17 cellular contexts compared by ENCODE assay signal in genomic region chr17:50279181-50279526, GRCh38. TPM values are rescaled to one million over a fixed set of nuclear protein-coding genes. Genes with fewer than 3 reads are reported as not detected.
DNase-seq lines count a peak whose midpoint lies in the region; ATAC-seq and TF ChIP-seq lines count a peak whose summit lies in the region.
"Had no signal": no experiment of that assay in that cellular context is flagged by ENCODE, and none has a peak within 500 bp of the region (broad histone marks: within the 10 kb centered on the region; RNA-seq: fewer than 3 reads in every experiment).

No MANE protein-coding gene starts in this region.

- no peak overlapping the region for H2AFZ ChIP-seq in GM23248
- H2AFZ ChIP-seq in smooth muscle cell (ENCODE audit: low read depth) = no peak overlapping the region

- H3K27me3 ChIP-seq in GM23248 (replicated peaks; ENCODE audit: insufficient read depth) = no peaks in the 10 kb centered on the region
- no peaks in the 10 kb centered on the region for H3K27me3 ChIP-seq in RWPE2 (ENCODE audit: insufficient read depth, poor library complexity, severe bottlenecking)
- no peaks in the 10 kb centered on the region for H3K27me3 ChIP-seq in smooth muscle cell (ENCODE audit: low read depth)

- H3K79me2 ChIP-seq in GM23248 (ENCODE audit: insufficient read depth) (no peaks in the 10 kb centered on the region), smooth muscle cell (ENCODE audit: low read depth) (peaks cover 2% of the 10 kb centered on the region)

- DNase-seq in GM23248 = peak; percentile 52
- peak; percentile 77 for DNase-seq in RWPE2 (ENCODE audit: low spot score)
- no peak for DNase-seq in smooth muscle cell (lab: John Stamatoyannopoulos, UW; ENCODE audit: unreplicated experiment)
- no peak for DNase-seq in stimulated activated naive CD8-positive, alpha-beta T cell treated with anti-CD3 and anti-CD28 coated beads, Interleukin-15, amount 100 ng/mL, for 72 hours
- no peak for DNase-seq in activated T-helper 2 cell treated with anti-CD3 and anti-CD28 coated beads, Interferon-gamma antibody, Interleukin-2, Interleukin-4, amounts not matched to agents 10 μg/mL and 5 μg/mL and 100 μg/mL, durations not matched to agents 14 hours and 24 hours and 36 hours (ENCODE audit: low spot score)
- DNase-seq: activated B cell treated with CpG ODN at 0.5 μM for 24 hours; caudate nucleus; CD8-positive, alpha-beta memory T cell; GOT3; heart right ventricle; NCI-H2107; retina; stimulated activated CD4-positive, alpha-beta T cell treated with anti-CD3 and anti-CD28 coated beads, Interleukin-4, amount 100 ng/mL, for 1 hour had no signal

- no peaks in the 10 kb centered on the region for H3K9me3 ChIP-seq in GM23248 (ENCODE audit: low read depth)
- no peaks in the 10 kb centered on the region for H3K9me3 ChIP-seq in RWPE2 (ENCODE audit: severe bottlenecking)
- H3K9me3 ChIP-seq in smooth muscle cell (replicated peaks; ENCODE audit: low read depth) = no peaks in the 10 kb centered on the region
- H3K9me3 ChIP-seq: heart right ventricle had no signal

- TF ChIP-seq CTCF in RWPE2 (IDR thresholded peaks at IDR 0.05; ENCODE audit: poor library complexity, severe bottlenecking) (no peak), smooth muscle cell (IDR thresholded peaks at IDR 0.05; ENCODE audit: borderline replicate concordance, insufficient read depth, poor library complexity, severe bottlenecking) (no peak)

- H3F3A ChIP-seq in GM23248 (ENCODE audit: insufficient read depth) (0 out of 2 replicates have a peak, but pooled peaks cover 12% of the 10 kb centered on the region), smooth muscle cell (ENCODE audit: low read depth) (peaks cover 5% of the 10 kb centered on the region)

- in situ Hi-C loops in GM23248 (cut with MboI) = no loop called here

- H3K27ac ChIP-seq in GM23248 (no peak overlapping the region), RWPE2 (ENCODE audit: poor library complexity, severe bottlenecking) (peak overlapping the region; percentile 78), smooth muscle cell (ENCODE audit: low read depth) (no peak overlapping the region)
- H3K27ac ChIP-seq: heart right ventricle, HL-60 had no signal

- 17 to 19% methylated on average over 4 of the region's 4 CpGs for WGBS in GM23248 (ENCODE audit: low coverage in 1 of 2, low lambda C conversion rate in 2 of 2, missing lambda C conversion rate in 2 of 2), 2 experiments
- WGBS in smooth muscle cell (ENCODE audit: low lambda C conversion rate) = 38% methylated on average over 4 of the region's 4 CpGs

- H3K36me3 Mint-ChIP-seq in activated T-helper 2 cell treated with anti-CD3 and anti-CD28 coated beads, Interferon-gamma antibody, Interleukin-2, Interleukin-4, amounts not matched to agents 10 μg/mL and 5 μg/mL and 100 μg/mL, durations not matched to agents 14 hours and 24 hours and 36 hours (ENCODE audit: low read depth) = peaks cover 30% of the 10 kb centered on the region

- peaks cover 77% of the 10 kb centered on the region for H3K27me3 Mint-ChIP-seq in stimulated activated naive CD8-positive, alpha-beta T cell treated with anti-CD3 and anti-CD28 coated beads, Interleukin-15, amount 100 ng/mL, for 72 hours
- H3K27me3 Mint-ChIP-seq in activated T-helper 2 cell treated with anti-CD3 and anti-CD28 coated beads, Interferon-gamma antibody, Interleukin-2, Interleukin-4, amounts not matched to agents 10 μg/mL and 5 μg/mL and 100 μg/mL, durations not matched to agents 14 hours and 24 hours and 36 hours (ENCODE audit: low read depth) = no peaks in the 10 kb centered on the region

- no peaks in the 10 kb centered on the region for H3K36me3 ChIP-seq in GM23248 (ENCODE audit: low read depth)
- H3K36me3 ChIP-seq in RWPE2 (ENCODE audit: low read depth) = peaks cover 8% of the 10 kb centered on the region; the same call in 1 of the 2 replicates
- H3K36me3 ChIP-seq in smooth muscle cell (ENCODE audit: low read depth) = no peaks in the 10 kb centered on the region
- H3K36me3 ChIP-seq: heart right ventricle had no signal

- no peaks in the 10 kb centered on the region for H3K9me2 ChIP-seq in GM23248 (ENCODE audit: insufficient read depth)

- no peaks in the 10 kb centered on the region for H3K9me3 Mint-ChIP-seq in stimulated activated naive CD8-positive, alpha-beta T cell treated with anti-CD3 and anti-CD28 coated beads, Interleukin-15, amount 100 ng/mL, for 72 hours
- H3K9me3 Mint-ChIP-seq in activated T-helper 2 cell treated with anti-CD3 and anti-CD28 coated beads, Interferon-gamma antibody, Interleukin-2, Interleukin-4, amounts not matched to agents 10 μg/mL and 5 μg/mL and 100 μg/mL, durations not matched to agents 14 hours and 24 hours and 36 hours = peaks cover 10% of the 10 kb centered on the region
- H3K9me3 Mint-ChIP-seq: activated B cell treated with CpG ODN at 0.5 μM for 24 hours; activated naive CD4-positive, alpha-beta T cell treated with anti-CD3 and anti-CD28 coated beads, Interleukin-2, amount 50 U/mL, for 72 hours; CD8-positive, alpha-beta memory T cell had no signal

- H3K4me1 Mint-ChIP-seq in stimulated activated naive CD8-positive, alpha-beta T cell treated with anti-CD3 and anti-CD28 coated beads, Interleukin-15, amount 100 ng/mL, for 72 hours = peaks cover 24% of the 10 kb centered on the region
- peaks cover 41% of the 10 kb centered on the region for H3K4me1 Mint-ChIP-seq in activated T-helper 2 cell treated with anti-CD3 and anti-CD28 coated beads, Interferon-gamma antibody, Interleukin-2, Interleukin-4, amounts not matched to agents 10 μg/mL and 5 μg/mL and 100 μg/mL, durations not matched to agents 14 hours and 24 hours and 36 hours (ENCODE audit: low read depth)

- ATAC-seq in RWPE2 (ENCODE audit: low read depth) (peak; percentile 83), esophagus mucosa (peak; percentile 30), GM19023 (IDR thresholded peaks at IDR 0.05; ENCODE audit: unreplicated experiment) (no peak)
- no peak for ATAC-seq in stimulated activated naive CD8-positive, alpha-beta T cell treated with anti-CD3 and anti-CD28 coated beads, Interleukin-15, amount 100 ng/mL, for 72 hours
- ATAC-seq: activated naive CD4-positive, alpha-beta T cell treated with anti-CD3 and anti-CD28 coated beads, Interleukin-2, amount 50 U/mL, for 72 hours; heart right ventricle had no signal

- peak overlapping the region; percentile 39 for H3K4me2 ChIP-seq in GM23248 (ENCODE audit: unreplicated experiment)
- H3K4me2 ChIP-seq in smooth muscle cell = peak overlapping the region; percentile 21

- no peak overlapping the region for H3K9ac ChIP-seq in GM23248
- H3K9ac ChIP-seq in smooth muscle cell (ENCODE audit: low read depth) = no peak overlapping the region

- no peak overlapping the region for H3K27ac Mint-ChIP-seq in stimulated activated naive CD8-positive, alpha-beta T cell treated with anti-CD3 and anti-CD28 coated beads, Interleukin-15, amount 100 ng/mL, for 72 hours
- no peak overlapping the region for H3K27ac Mint-ChIP-seq in activated T-helper 2 cell treated with anti-CD3 and anti-CD28 coated beads, Interferon-gamma antibody, Interleukin-2, Interleukin-4, amounts not matched to agents 10 μg/mL and 5 μg/mL and 100 μg/mL, durations not matched to agents 14 hours and 24 hours and 36 hours
- H3K27ac Mint-ChIP-seq: activated B cell treated with CpG ODN at 0.5 μM for 24 hours; activated naive CD4-positive, alpha-beta T cell treated with anti-CD3 and anti-CD28 coated beads, Interleukin-2, amount 50 U/mL, for 72 hours; CD8-positive, alpha-beta memory T cell had no signal

- intact Hi-C loops in activated T-helper 2 cell treated with anti-CD3 and anti-CD28 coated beads, Interferon-gamma antibody, Interleukin-2, Interleukin-4, amounts not matched to agents 10 μg/mL and 5 μg/mL and 100 μg/mL, durations not matched to agents 14 hours and 24 hours and 36 hours (cut with micrococcal nuclease) = no loop called here

- peaks cover 21% of the 10 kb centered on the region for H3K4me1 ChIP-seq in GM23248 (ENCODE audit: insufficient read depth)
- peaks cover 24% of the 10 kb centered on the region for H3K4me1 ChIP-seq in RWPE2 (ENCODE audit: insufficient read depth, poor library complexity, severe bottlenecking)
- peaks cover 8% of the 10 kb centered on the region for H3K4me1 ChIP-seq in smooth muscle cell (ENCODE audit: low read depth)

- H3K4me3 Mint-ChIP-seq in stimulated activated naive CD8-positive, alpha-beta T cell treated with anti-CD3 and anti-CD28 coated beads, Interleukin-15, amount 100 ng/mL, for 72 hours = no peak overlapping the region
- H3K4me3 Mint-ChIP-seq in activated T-helper 2 cell treated with anti-CD3 and anti-CD28 coated beads, Interferon-gamma antibody, Interleukin-2, Interleukin-4, amounts not matched to agents 10 μg/mL and 5 μg/mL and 100 μg/mL, durations not matched to agents 14 hours and 24 hours and 36 hours (ENCODE audit: low read depth) = no peak overlapping the region
- H3K4me3 Mint-ChIP-seq: activated B cell treated with CpG ODN at 0.5 μM for 24 hours; CD8-positive, alpha-beta memory T cell had no signal

- H3K4me3 ChIP-seq in GM23248 (no peak overlapping the region), RWPE2 (ENCODE audit: severe bottlenecking) (no peak overlapping the region), smooth muscle cell (no peak overlapping the region)
- H3K4me3 ChIP-seq: heart right ventricle had no signal

- H4K20me1 ChIP-seq in GM23248 (ENCODE audit: insufficient read depth) = no peaks in the 10 kb centered on the region
- H4K20me1 ChIP-seq in smooth muscle cell (ENCODE audit: low read depth) = no peaks in the 10 kb centered on the region

RNA-seq across cellular contexts. Expression of gene TMEM92, which starts 4.9 kb away (rescaled TPM):
- total RNA-seq in GM23248 (2014; rRNA removed; shearing (Covaris generic)) = 0.32 TPM in 1 of 2 replicates, not detected in the other
- polyA plus RNA-seq in GM23248 (2016; fragmentation: Nextera tagmentation; extraction: Ambion mirVana) (0.61 TPM in 1 of 2 replicates, not detected in the other), smooth muscle cell (4.8 and 14.4 TPM in 2 replicates)
- total RNA-seq in esophagus mucosa (0.88 TPM), smooth muscle cell (1.9 and 7.4 TPM in 2 replicates)
- 1.5 and 1.6 TPM in 2 replicates for total RNA-seq in activated T-helper 2 cell treated with anti-CD3 and anti-CD28 coated beads, Interferon-gamma antibody, Interleukin-2, Interleukin-4, amounts not matched to agents 10 μg/mL and 5 μg/mL and 100 μg/mL, durations not matched to agents 14 hours and 24 hours and 36 hours
- total RNA-seq: activated B cell treated with CpG ODN at 0.5 μM for 24 hours; CD8-positive, alpha-beta memory T cell; heart right ventricle had no signal
- polyA plus RNA-seq: CD8-positive, alpha-beta memory T cell had no signal

Comparison
In these comparisons a context has a peak if more than half of its experiments do, and no peak if none do; other contexts are left out.
1. DNase-seq: peak in GM23248 (single experiment) and RWPE2 (single experiment); none in smooth muscle cell (single experiment), stimulated activated naive CD8-positive, alpha-beta T cell treated with anti-CD3 and anti-CD28 coated beads, Interleukin-15, amount 100 ng/mL, for 72 hours (0 of 2) and activated T-helper 2 cell treated with anti-CD3 and anti-CD28 coated beads, Interferon-gamma antibody, Interleukin-2, Interleukin-4, amounts not matched to agents 10 μg/mL and 5 μg/mL and 100 μg/mL, durations not matched to agents 14 hours and 24 hours and 36 hours (single experiment).
2. ATAC-seq: peak in RWPE2 (single experiment) and esophagus mucosa (single experiment); none in stimulated activated naive CD8-positive, alpha-beta T cell treated with anti-CD3 and anti-CD28 coated beads, Interleukin-15, amount 100 ng/mL, for 72 hours (single experiment) and GM19023 (single experiment).